11 cellular contexts compared by ENCODE assay signal in genomic region chr19:23991170-23991569, GRCh38.
DNase-seq lines count a peak whose midpoint lies in the region; ATAC-seq and TF ChIP-seq lines count a peak whose summit lies in the region.
"Had no signal": no experiment of that assay in that cellular context is flagged by ENCODE, and none has a peak within 500 bp of the region (broad histone marks: within the 10 kb centered on the region; RNA-seq: fewer than 3 reads in every experiment).

No MANE protein-coding gene starts in this region.

- TF ChIP-seq RAD21 in Ishikawa (IDR thresholded peaks at IDR 0.05; ENCODE audit: low read depth), result no peak

- no peaks in the 10 kb centered on the region for H4K20me1 ChIP-seq in OCI-LY7 (ENCODE audit: insufficient read depth, low read length)

- H3K9me2 ChIP-seq in OCI-LY7 (ENCODE audit: insufficient read depth, low read length), result no peaks in the 10 kb centered on the region

- CTCF ChIA-PET in OCI-LY7 (lab: Charles Lee; ENCODE audit: unreplicated experiment), result no interaction called here

- intact Hi-C loops in OCI-LY7 (cut with micrococcal nuclease; ENCODE audit: unreplicated experiment), result no loop called here

- peak; percentile 86 for DNase-seq in COR-L47 (lab: John Stamatoyannopoulos, UW)
- DNase-seq in OCI-LY7 (ENCODE audit: low spot score), result peak; percentile 16
- DNase-seq in fibroblast of the aortic adventitia (ENCODE audit: low read depth), result peak; percentile 4
- DNase-seq in 8988T, result no peak
- DNase-seq: glutamatergic neuron, KBM-7 had no signal

- TF ChIP-seq CTCF in OCI-LY7 (conservative IDR thresholded peaks at IDR 0.05; ENCODE audit: low read length) (no peak), fibroblast of the aortic adventitia (IDR thresholded peaks at IDR 0.05; ENCODE audit: insufficient read depth, low read length) (no peak)

- no peaks in the 10 kb centered on the region; the same call in 1 of the 2 replicates for H3K9me3 ChIP-seq in OCI-LY7 (ENCODE audit: low read length)

- H3K79me2 ChIP-seq in OCI-LY7 (ENCODE audit: insufficient read depth, low read depth, low read length), result no peaks in the 10 kb centered on the region

- no peak for ATAC-seq in HG03045 (IDR thresholded peaks at IDR 0.05; ENCODE audit: unreplicated experiment)
- ATAC-seq in GM19035 (IDR thresholded peaks at IDR 0.05; ENCODE audit: unreplicated experiment), result no peak
- ATAC-seq in GM18867 (IDR thresholded peaks at IDR 0.05; ENCODE audit: unreplicated experiment), result no peak

- no peaks in the 10 kb centered on the region for H3K36me3 ChIP-seq in OCI-LY7 (ENCODE audit: insufficient read depth, low read length)

- no peak for TF ChIP-seq EP300 in Ishikawa (IDR thresholded peaks at IDR 0.05; ENCODE audit: borderline replicate concordance)

- H3K4me2 ChIP-seq in OCI-LY7 (ENCODE audit: low read length), result no peak overlapping the region

- H3K4me1 ChIP-seq in OCI-LY7 (ENCODE audit: insufficient read depth, low read length, poor library complexity, severe bottlenecking), result no peaks in the 10 kb centered on the region

- POLR2A ChIA-PET in OCI-LY7 (lab: Charles Lee), result interaction anchor here (0.6 kb wide), 1 partner anchor 203 kb away, joined by 3 read pairs; no protein-coding TSS in a partner anchor

- no peak overlapping the region for H3K27ac ChIP-seq in OCI-LY7 (ENCODE audit: low read depth, low read length, poor library complexity, severe bottlenecking)

- H3K4me3 ChIP-seq in OCI-LY7 (ENCODE audit: low read depth, low read length, poor library complexity, severe bottlenecking) (no peak overlapping the region), fibroblast of the aortic adventitia (ENCODE audit: low read depth, low read length) (no peak overlapping the region)
- H3K4me3 ChIP-seq: skin epidermis had no signal

- BruUV-seq in OCI-LY7 (replicated peaks; lab: Mats Ljungman, UMichigan), result no TSS peak

- no peak overlapping the region for H2AFZ ChIP-seq in OCI-LY7 (ENCODE audit: low read length)

TF ChIP-seq in Ishikawa, 13 proteins besides CTCF, POLR2A, EP300 and RAD21:
- TF ChIP-seq FOXM1 (IDR thresholded peaks at IDR 0.05; ENCODE audit: borderline replicate concordance, low read depth) (no peak), USF1 (IDR thresholded peaks at IDR 0.05) (0 out of 2 replicates have a peak, but pooled peaks have one; percentile 9), TCF12 (IDR thresholded peaks at IDR 0.05; ENCODE audit: low read depth) (peak; percentile 51; the same call in 1 of the 2 replicates), NFIC (IDR thresholded peaks at IDR 0.05) (peak; percentile 78), EGR1 (IDR thresholded peaks at IDR 0.05) (no peak)
